In genomic region chr17:43530303-43531081, GRCh38 we compare ENCODE assay signal across 9 cellular contexts. TPM values are rescaled to one million over a fixed set of nuclear protein-coding genes. Genes with fewer than 3 reads are reported as not detected.
DNase-seq lines count a peak whose midpoint lies in the region; ATAC-seq and TF ChIP-seq lines count a peak whose summit lies in the region.
"Had no signal": no experiment of that assay in that cellular context is flagged by ENCODE, and none has a peak within 500 bp of the region (broad histone marks: within the 10 kb centered on the region; RNA-seq: fewer than 3 reads in every experiment).

No MANE protein-coding gene starts in this region.

- TF ChIP-seq POLR2A in adrenal gland (IDR thresholded peaks at IDR 0.05), result no peak

- H3K27me3 ChIP-seq in A673 (replicated peaks; ENCODE audit: insufficient read depth, low read depth, low read length, poor library complexity) (no peaks in the 10 kb centered on the region), adrenal gland (no peaks in the 10 kb centered on the region), iPS-15b (ENCODE audit: control insufficient read depth, insufficient read depth, low read length) (no peaks in the 10 kb centered on the region)

- peak overlapping the region; percentile 57 for H3K9ac ChIP-seq in iPS-15b (ENCODE audit: low read depth, low read length)

- CTCF ChIA-PET in A673 (lab: Charles Lee), result no interaction called here

- BruUV-seq in A673 (replicated peaks; lab: Mats Ljungman, UMichigan), result no TSS peak

- H3K4me3 ChIP-seq in A673 (ENCODE audit: low read depth, low read length, poor library complexity, severe bottlenecking) (no peak overlapping the region), adrenal gland (peak overlapping the region in 1 of 4 donors; percentile 10), iPS-15b (ENCODE audit: low read depth, low read length) (peak overlapping the region; percentile 62)

- H3K9me3 ChIP-seq in A673 (ENCODE audit: low read depth, low read length, poor library complexity, severe bottlenecking) (no peaks in the 10 kb centered on the region), adrenal gland (replicated peaks in 1 of 3) (no peaks in the 10 kb centered on the region), iPS-15b (ENCODE audit: control insufficient read depth, insufficient read depth, low read length) (no peaks in the 10 kb centered on the region)

- H3K4me1 ChIP-seq in A673 (ENCODE audit: insufficient read depth, low read length, poor library complexity, severe bottlenecking), result peaks cover 14% of the 10 kb centered on the region
- peaks cover 15 to 33% of the 10 kb centered on the region in 2 donors for H3K4me1 ChIP-seq in adrenal gland (replicated peaks in 1 of 2)
- H3K4me1 ChIP-seq in iPS-15b (ENCODE audit: control insufficient read depth, insufficient read depth, low read length), result peaks cover 22% of the 10 kb centered on the region

- ATAC-seq in GM21447 (IDR thresholded peaks at IDR 0.05; ENCODE audit: unreplicated experiment), result no peak

- POLR2A ChIA-PET in A673 (lab: Charles Lee; ENCODE audit: low non-redundant PET), result interaction anchor here (0.6 kb wide), 1 partner anchor 109 kb away, joined by 6 read pairs; no protein-coding TSS in a partner anchor

- 7 to 18% (median 13%) methylated on average over 15 to 23 of the region's 23 CpGs for WGBS in adrenal gland, 4 donors

- TF ChIP-seq CTCF in A673 (conservative IDR thresholded peaks at IDR 0.05; ENCODE audit: low read depth, low read length) (no peak), adrenal gland (IDR thresholded peaks at IDR 0.05) (no peak)

- intact Hi-C loops in A673 (cut with micrococcal nuclease; ENCODE audit: unreplicated experiment), result no loop called here
- intact Hi-C loops in adrenal gland (cut with DNase I), result no loop called here

- DNase-seq in A673 (ENCODE audit: low spot score), result peak; percentile 90
- DNase-seq in NCI-H1092 (lab: John Stamatoyannopoulos, UW), result peak; percentile 79
- peak; percentile 71 to 92 (median 87) for DNase-seq in adrenal gland
- peak; percentile 40 for DNase-seq in stromal cell of bone marrow (ENCODE audit: low read depth)
- DNase-seq in GM19240 (ENCODE audit: insufficient read length, low spot score), result no peak
- DNase-seq in central memory CD4-positive, alpha-beta T cell, result no peak
- DNase-seq: DND-41 had no signal

- no peaks in the 10 kb centered on the region for H3K36me3 ChIP-seq in A673 (ENCODE audit: insufficient read depth, low read length, poor library complexity, severe bottlenecking)
- peaks cover 0 to 9% of the 10 kb centered on the region in 2 donors for H3K36me3 ChIP-seq in adrenal gland (replicated peaks in 1 of 2)
- H3K36me3 ChIP-seq in iPS-15b (ENCODE audit: control insufficient read depth, insufficient read depth, low read length), result peaks cover 16% of the 10 kb centered on the region

- H3K27ac ChIP-seq in A673 (ENCODE audit: low read depth, low read length, poor library complexity, severe bottlenecking) (no peak overlapping the region), adrenal gland (peak overlapping the region in 4 of 5 donors; percentile 19 to 88 (median 62))

RNA-seq across cellular contexts. Expression of gene ETV4, which starts 15.6 kb away (rescaled TPM):
- total RNA-seq in A673 (2021), result 25.7 and 31.2 TPM in 2 replicates
- total RNA-seq in adrenal gland, result 1 to 10 TPM in 6 of 8 donors, under 1 TPM in 2; 0.26 to 3.5 (median 2.2) TPM
- polyA plus RNA-seq in adrenal gland, result 1 to 10 TPM; 1.9 to 6.6 (median 1.9) TPM

RNA-seq across cellular contexts. Expression of gene DHX8, which starts 46.7 kb away (rescaled TPM):
- 24.4 and 41.2 TPM in 2 replicates for total RNA-seq in A673 (2021)
- 10 to 100 TPM; 15.2 to 43.6 (median 33.5) TPM for total RNA-seq in adrenal gland
- 10 to 100 TPM; 28.9 to 37.7 (median 30.9) TPM for polyA plus RNA-seq in adrenal gland

Comparison
In these comparisons a context has a peak if more than half of its experiments do, and no peak if none do; other contexts are left out.
1. DNase-seq: peak in A673 (single experiment), NCI-H1092 (single experiment), adrenal gland (7 of 7) and stromal cell of bone marrow (single experiment); none in GM19240 (single experiment) and central memory CD4-positive, alpha-beta T cell (single experiment).